1 cellular context compared by ENCODE assay signal in genomic region chr11:65500262-65501004, GRCh38.
TF ChIP-seq lines count a peak whose summit lies in the region.

No MANE protein-coding gene starts in this region.

TF ChIP-seq in K562, 482 proteins besides CTCF, POLR2A, EP300 and RAD21 (continued from another document and continues in another):
- TF ChIP-seq ZNF280B (CRISPR knock-in tag; IDR thresholded peaks at IDR 0.05): no peak
- TF ChIP-seq SPI1 (IDR thresholded peaks at IDR 0.05; ENCODE audit: borderline replicate concordance, low read depth, low read length): no peak
- TF ChIP-seq MECOM (CRISPR knock-in tag; IDR thresholded peaks at IDR 0.05): no peak
- TF ChIP-seq ZNF224 (CRISPR knock-in tag; IDR thresholded peaks at IDR 0.05): 0 out of 2 replicates have a peak, but pooled peaks have one; percentile 15
- TF ChIP-seq ZNF79 (CRISPR knock-in tag; IDR thresholded peaks at IDR 0.05; ENCODE audit: low read depth): no peak
- TF ChIP-seq MXD1 (CRISPR knock-in tag; IDR thresholded peaks at IDR 0.05; ENCODE audit: borderline replicate concordance, poor library complexity, severe bottlenecking): no peak
- no peak for TF ChIP-seq GTF2E2 (tag; IDR thresholded peaks at IDR 0.05)
- TF ChIP-seq ARID2 (IDR thresholded peaks at IDR 0.05): peak; percentile 58; the same call in 1 of the 2 replicates
- no peak for TF ChIP-seq SMARCB1 (IDR thresholded peaks at IDR 0.05; ENCODE audit: insufficient read length, low read depth)
- TF ChIP-seq TARDBP (IDR thresholded peaks at IDR 0.05): no peak
- TF ChIP-seq E2F3 (CRISPR knock-in tag; IDR thresholded peaks at IDR 0.05): no peak
- no peak for TF ChIP-seq HDAC6 (IDR thresholded peaks at IDR 0.05; ENCODE audit: low read depth, low read length)
- no peak for TF ChIP-seq PHF21A (IDR thresholded peaks at IDR 0.05; ENCODE audit: borderline replicate concordance, low read depth)
- peak; percentile 68 for TF ChIP-seq NCOR1 (IDR thresholded peaks at IDR 0.05)
- no peak for TF ChIP-seq ARID3B (CRISPR knock-in tag; IDR thresholded peaks at IDR 0.05; ENCODE audit: borderline replicate concordance)
- no peak; the same call in 1 of the 2 replicates for TF ChIP-seq ZNF232 (CRISPR knock-in tag; IDR thresholded peaks at IDR 0.05)
- TF ChIP-seq TCFL5 (CRISPR knock-in tag; conservative IDR thresholded peaks at IDR 0.05): peak; percentile 24; the same call in 1 of the 2 replicates
- no peak; the same call in 1 of the 2 replicates for TF ChIP-seq GABPB2 (CRISPR knock-in tag; conservative IDR thresholded peaks at IDR 0.05)
- TF ChIP-seq, protein P1, sequence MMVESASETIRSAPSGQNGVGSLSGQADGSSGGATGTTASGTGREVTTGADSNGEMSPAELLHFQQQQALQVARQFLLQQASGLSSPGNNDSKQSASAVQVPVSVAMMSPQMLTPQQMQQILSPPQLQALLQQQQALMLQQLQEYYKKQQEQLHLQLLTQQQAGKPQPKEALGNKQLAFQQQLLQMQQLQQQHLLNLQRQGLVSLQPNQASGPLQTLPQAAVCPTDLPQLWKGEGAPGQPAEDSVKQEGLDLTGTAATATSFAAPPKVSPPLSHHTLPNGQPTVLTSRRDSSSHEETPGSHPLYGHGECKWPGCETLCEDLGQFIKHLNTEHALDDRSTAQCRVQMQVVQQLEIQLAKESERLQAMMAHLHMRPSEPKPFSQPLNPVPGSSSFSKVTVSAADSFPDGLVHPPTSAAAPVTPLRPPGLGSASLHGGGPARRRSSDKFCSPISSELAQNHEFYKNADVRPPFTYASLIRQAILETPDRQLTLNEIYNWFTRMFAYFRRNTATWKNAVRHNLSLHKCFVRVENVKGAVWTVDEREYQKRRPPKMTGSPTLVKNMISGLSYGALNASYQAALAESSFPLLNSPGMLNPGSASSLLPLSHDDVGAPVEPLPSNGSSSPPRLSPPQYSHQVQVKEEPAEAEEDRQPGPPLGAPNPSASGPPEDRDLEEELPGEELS (CRISPR knock-in tag; IDR thresholded peaks at IDR 0.05; ENCODE audit: borderline replicate concordance): peak; percentile 81
- TF ChIP-seq, protein P2, sequence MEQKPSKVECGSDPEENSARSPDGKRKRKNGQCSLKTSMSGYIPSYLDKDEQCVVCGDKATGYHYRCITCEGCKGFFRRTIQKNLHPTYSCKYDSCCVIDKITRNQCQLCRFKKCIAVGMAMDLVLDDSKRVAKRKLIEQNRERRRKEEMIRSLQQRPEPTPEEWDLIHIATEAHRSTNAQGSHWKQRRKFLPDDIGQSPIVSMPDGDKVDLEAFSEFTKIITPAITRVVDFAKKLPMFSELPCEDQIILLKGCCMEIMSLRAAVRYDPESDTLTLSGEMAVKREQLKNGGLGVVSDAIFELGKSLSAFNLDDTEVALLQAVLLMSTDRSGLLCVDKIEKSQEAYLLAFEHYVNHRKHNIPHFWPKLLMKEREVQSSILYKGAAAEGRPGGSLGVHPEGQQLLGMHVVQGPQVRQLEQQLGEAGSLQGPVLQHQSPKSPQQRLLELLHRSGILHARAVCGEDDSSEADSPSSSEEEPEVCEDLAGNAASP (IDR thresholded peaks at IDR 0.05): no peak
- TF ChIP-seq FOS (IDR thresholded peaks at IDR 0.05; ENCODE audit: extremely low read depth, insufficient read length): no peak
- no peak for TF ChIP-seq ZNF384 (IDR thresholded peaks at IDR 0.05; ENCODE audit: low read depth, low read length)
- TF ChIP-seq ZNF507 (tag; conservative IDR thresholded peaks at IDR 0.05): no peak
- 0 out of 2 replicates have a peak, but pooled peaks have one; percentile 33 for TF ChIP-seq TOE1 (IDR thresholded peaks at IDR 0.05; ENCODE audit: borderline replicate concordance)
- peak; percentile 47; the same call in 1 of the 2 replicates for TF ChIP-seq TOE1 (CRISPR knock-in tag; IDR thresholded peaks at IDR 0.05; ENCODE audit: borderline replicate concordance, low read depth)
- TF ChIP-seq ZNF24 (IDR thresholded peaks at IDR 0.05): no peak
- TF ChIP-seq SMARCE1 (IDR thresholded peaks at IDR 0.05): no peak
- no peak for TF ChIP-seq FOSL1 (tag; conservative IDR thresholded peaks at IDR 0.05)
- 0 out of 2 replicates have a peak, but pooled peaks have one; percentile 0 for TF ChIP-seq ZNF444 (CRISPR knock-in tag; IDR thresholded peaks at IDR 0.05)
- TF ChIP-seq TEAD2 (tag; IDR thresholded peaks at IDR 0.05): 0 out of 2 replicates have a peak, but pooled peaks have one; percentile 28
- TF ChIP-seq ZNF76 (CRISPR knock-in tag; IDR thresholded peaks at IDR 0.05; ENCODE audit: borderline replicate concordance): no peak
- TF ChIP-seq SOX6 (IDR thresholded peaks at IDR 0.05): peak; percentile 28; the same call in 1 of the 2 replicates
- TF ChIP-seq, protein P3, sequence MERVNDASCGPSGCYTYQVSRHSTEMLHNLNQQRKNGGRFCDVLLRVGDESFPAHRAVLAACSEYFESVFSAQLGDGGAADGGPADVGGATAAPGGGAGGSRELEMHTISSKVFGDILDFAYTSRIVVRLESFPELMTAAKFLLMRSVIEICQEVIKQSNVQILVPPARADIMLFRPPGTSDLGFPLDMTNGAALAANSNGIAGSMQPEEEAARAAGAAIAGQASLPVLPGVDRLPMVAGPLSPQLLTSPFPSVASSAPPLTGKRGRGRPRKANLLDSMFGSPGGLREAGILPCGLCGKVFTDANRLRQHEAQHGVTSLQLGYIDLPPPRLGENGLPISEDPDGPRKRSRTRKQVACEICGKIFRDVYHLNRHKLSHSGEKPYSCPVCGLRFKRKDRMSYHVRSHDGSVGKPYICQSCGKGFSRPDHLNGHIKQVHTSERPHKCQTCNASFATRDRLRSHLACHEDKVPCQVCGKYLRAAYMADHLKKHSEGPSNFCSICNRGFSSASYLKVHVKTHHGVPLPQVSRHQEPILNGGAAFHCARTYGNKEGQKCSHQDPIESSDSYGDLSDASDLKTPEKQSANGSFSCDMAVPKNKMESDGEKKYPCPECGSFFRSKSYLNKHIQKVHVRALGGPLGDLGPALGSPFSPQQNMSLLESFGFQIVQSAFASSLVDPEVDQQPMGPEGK (CRISPR knock-in tag; IDR thresholded peaks at IDR 0.05; ENCODE audit: borderline replicate concordance): no peak
- TF ChIP-seq ZNF124 (CRISPR knock-in tag; IDR thresholded peaks at IDR 0.05): no peak
- no peak; the same call in 1 of the 2 replicates for TF ChIP-seq RERE (CRISPR knock-in tag; IDR thresholded peaks at IDR 0.05; ENCODE audit: borderline replicate concordance)
- no peak for TF ChIP-seq HSF4 (CRISPR knock-in tag; IDR thresholded peaks at IDR 0.05; ENCODE audit: borderline replicate concordance)
- no peak for TF ChIP-seq ZNF165 (CRISPR knock-in tag; IDR thresholded peaks at IDR 0.05; ENCODE audit: borderline replicate concordance)
- 0 out of 2 replicates have a peak, but pooled peaks have one; percentile 7 for TF ChIP-seq RFX5 (IDR thresholded peaks at IDR 0.05; ENCODE audit: low read depth, low read length)
- TF ChIP-seq ZNF609 (CRISPR knock-in tag; IDR thresholded peaks at IDR 0.05; ENCODE audit: borderline replicate concordance): no peak
- TF ChIP-seq GTF2A2 (tag; IDR thresholded peaks at IDR 0.05): no peak
- TF ChIP-seq POLR2G (IDR thresholded peaks at IDR 0.05; ENCODE audit: low read depth, low read length): peak; percentile 86
- TF ChIP-seq RCOR1 (IDR thresholded peaks at IDR 0.05; ENCODE audit: borderline replicate concordance in 1 of 2, low read depth in 2 of 2, low read length in 2 of 2): no peak
- TF ChIP-seq COPS2 (conservative IDR thresholded peaks at IDR 0.05): no peak
- peak; percentile 59; the same call in 1 of the 2 replicates for TF ChIP-seq NCOA1 (IDR thresholded peaks at IDR 0.05; ENCODE audit: low read depth)
- no peak for TF ChIP-seq POLR3G (IDR thresholded peaks at IDR 0.05; ENCODE audit: extremely low read depth, insufficient read length, insufficient replicate concordance)
- peak; percentile 83; the same call in 1 of the 2 replicates for TF ChIP-seq NFATC3 (IDR thresholded peaks at IDR 0.05)
- TF ChIP-seq ZFP1 (CRISPR knock-in tag; IDR thresholded peaks at IDR 0.05): peak; percentile 64; the same call in 1 of the 2 replicates
